Comparison of ENCODE assay signal across 9 cellular contexts in the genomic region with DNA sequence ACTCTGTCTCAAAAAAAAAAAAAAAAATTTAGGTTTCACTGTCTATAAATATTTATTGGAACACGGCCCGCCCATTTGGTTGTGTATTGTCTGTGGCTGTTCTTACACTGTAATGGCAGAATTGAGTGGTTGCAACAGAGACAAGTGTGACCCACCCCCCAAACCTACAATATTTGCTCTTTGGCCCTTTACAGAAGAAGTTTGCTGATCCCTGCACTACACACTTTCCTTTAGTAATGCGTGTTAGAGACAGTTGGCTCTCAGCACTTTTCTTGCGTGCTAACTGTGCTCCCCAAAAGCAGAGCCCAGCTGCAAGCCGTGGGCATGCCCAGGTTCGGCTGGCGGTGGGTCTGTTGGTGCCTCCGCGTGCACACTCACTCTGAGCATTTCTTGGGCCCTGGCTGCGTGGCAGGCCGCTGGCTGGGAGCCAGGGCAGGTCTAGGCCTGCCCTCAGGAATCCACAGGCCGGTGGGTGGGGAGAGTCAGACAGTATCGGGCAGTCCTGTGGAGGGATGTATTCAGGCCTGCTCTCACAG.
DNase-seq lines count a peak whose midpoint lies in the region; ATAC-seq and TF ChIP-seq lines count a peak whose summit lies in the region.
"Had no signal": no experiment of that assay in that cellular context is flagged by ENCODE, and none has a peak within 500 bp of the region (broad histone marks: within the 10 kb centered on the region; RNA-seq: fewer than 3 reads in every experiment).

No MANE protein-coding gene starts in this region.

- CTCF ChIA-PET in activated B cell treated with CpG ODN at 0.5 μM for 24 hours (lab: Charles Lee): interaction anchor here (0.9 to 2.0 kb wide), 7 partner anchors 24 to 115 kb away, joined by 3 to 9 read pairs (median 4); a partner anchor contains a TSS

- ATAC-seq in HG03342 (IDR thresholded peaks at IDR 0.05; ENCODE audit: unreplicated experiment) (peak; percentile 38), activated B cell treated with CpG ODN at 0.5 μM for 24 hours (ENCODE audit: low read depth) (peak; percentile 3), sciatic nerve (peak; percentile 45), HG03565 (IDR thresholded peaks at IDR 0.05; ENCODE audit: unreplicated experiment) (no peak)
- ATAC-seq in activated T-helper 17 cell treated with anti-CD3 and anti-CD28 coated beads, Interleukin-2, amount 50 U/mL, for 72 hours (replicated peaks): no peak

- peak overlapping the region; percentile 60 for H3K4me3 Mint-ChIP-seq in activated B cell treated with CpG ODN at 0.5 μM for 24 hours
- H3K4me3 Mint-ChIP-seq in activated T-helper 17 cell treated with anti-CD3 and anti-CD28 coated beads, Interleukin-2, amount 50 U/mL, for 72 hours: no peak overlapping the region
- H3K4me3 Mint-ChIP-seq: activated CD4-positive, alpha-beta T cell treated with anti-CD3 and anti-CD28 coated beads, Interleukin-2, amount 10 ng/mL, durations not matched to agents 7 days and 5 days had no signal

- H3K36me3 Mint-ChIP-seq in activated B cell treated with CpG ODN at 0.5 μM for 24 hours (ENCODE audit: low read depth): peaks cover 19% of the 10 kb centered on the region
- no peaks in the 10 kb centered on the region for H3K36me3 Mint-ChIP-seq in activated T-helper 17 cell treated with anti-CD3 and anti-CD28 coated beads, Interleukin-2, amount 50 U/mL, for 72 hours (ENCODE audit: low read depth)

- TF ChIP-seq CTCF in activated B cell treated with CpG ODN at 0.5 μM for 24 hours (IDR thresholded peaks at IDR 0.05) (no peak), BE2C (IDR thresholded peaks at IDR 0.05; ENCODE audit: low read depth, low read length) (no peak)

- POLR2A ChIA-PET in activated B cell treated with CpG ODN at 0.5 μM for 24 hours (lab: Charles Lee): interaction anchor here (0.5 to 6.7 kb wide), 19 partner anchors 17 to 881 kb away, joined by 3 to 106 read pairs (median 6); a partner anchor contains a TSS

- no peaks in the 10 kb centered on the region for H3K27me3 ChIP-seq in BE2C

- no peaks in the 10 kb centered on the region for H3K36me3 ChIP-seq in BE2C

- peaks cover 95% of the 10 kb centered on the region for H3K4me1 Mint-ChIP-seq in activated B cell treated with CpG ODN at 0.5 μM for 24 hours
- H3K4me1 Mint-ChIP-seq in activated T-helper 17 cell treated with anti-CD3 and anti-CD28 coated beads, Interleukin-2, amount 50 U/mL, for 72 hours: peaks cover 3% of the 10 kb centered on the region
- H3K4me1 Mint-ChIP-seq: activated CD4-positive, alpha-beta T cell treated with anti-CD3 and anti-CD28 coated beads, Interleukin-2, amount 10 ng/mL, durations not matched to agents 7 days and 5 days had no signal

- no peaks in the 10 kb centered on the region for H3K4me1 ChIP-seq in BE2C

- DNase-seq in activated B cell treated with CpG ODN at 0.5 μM for 24 hours (no peak), sciatic nerve (ENCODE audit: low spot score) (peak; percentile 28), BE2C (no peak)
- no peak for DNase-seq in stimulated activated CD4-positive, alpha-beta T cell treated with anti-CD3 and anti-CD28 coated beads, Interleukin-4, amount 100 ng/mL, for 1 hour
- DNase-seq: activated CD4-positive, alpha-beta T cell treated with anti-CD3 and anti-CD28 coated beads, Interleukin-2, amount 10 ng/mL, durations not matched to agents 7 days and 5 days had no signal

- TF ChIP-seq POLR2A in GM18951 (IDR thresholded peaks at IDR 0.05; ENCODE audit: extremely low read depth, insufficient read depth, insufficient read length): peak; percentile 32

- no peak overlapping the region for H3K4me3 ChIP-seq in BE2C (ENCODE audit: low read depth, low read length)

- no peaks in the 10 kb centered on the region for H3K9me3 ChIP-seq in BE2C

- in situ Hi-C loops in GM18951 (cut with MboI; ENCODE audit: low sequenced_read_pairs, unreplicated experiment): loop anchor here (5.0 kb wide), 1 partner anchor 67 kb away; no protein-coding TSS in a partner anchor

- no peaks in the 10 kb centered on the region for H3K27me3 Mint-ChIP-seq in activated B cell treated with CpG ODN at 0.5 μM for 24 hours
- H3K27me3 Mint-ChIP-seq in activated T-helper 17 cell treated with anti-CD3 and anti-CD28 coated beads, Interleukin-2, amount 50 U/mL, for 72 hours: no peaks in the 10 kb centered on the region
- H3K27me3 Mint-ChIP-seq: activated CD4-positive, alpha-beta T cell treated with anti-CD3 and anti-CD28 coated beads, Interleukin-2, amount 10 ng/mL, durations not matched to agents 7 days and 5 days had no signal

- intact Hi-C loops in activated B cell treated with CpG ODN at 0.5 μM for 24 hours (cut with micrococcal nuclease): loop anchor here (1.0 to 2.0 kb wide), 6 partner anchors 17 to 72 kb away; a partner anchor contains a TSS
- intact Hi-C loops in sciatic nerve (cut with DNase I): no loop called here

- no peaks in the 10 kb centered on the region for H3K9me3 Mint-ChIP-seq in activated B cell treated with CpG ODN at 0.5 μM for 24 hours
- no peaks in the 10 kb centered on the region for H3K9me3 Mint-ChIP-seq in activated T-helper 17 cell treated with anti-CD3 and anti-CD28 coated beads, Interleukin-2, amount 50 U/mL, for 72 hours
- H3K9me3 Mint-ChIP-seq: activated CD4-positive, alpha-beta T cell treated with anti-CD3 and anti-CD28 coated beads, Interleukin-2, amount 10 ng/mL, durations not matched to agents 7 days and 5 days had no signal

- peak overlapping the region; percentile 90 for H3K27ac Mint-ChIP-seq in activated B cell treated with CpG ODN at 0.5 μM for 24 hours
- no peak overlapping the region for H3K27ac Mint-ChIP-seq in activated T-helper 17 cell treated with anti-CD3 and anti-CD28 coated beads, Interleukin-2, amount 50 U/mL, for 72 hours
- H3K27ac Mint-ChIP-seq: activated CD4-positive, alpha-beta T cell treated with anti-CD3 and anti-CD28 coated beads, Interleukin-2, amount 10 ng/mL, durations not matched to agents 7 days and 5 days had no signal

Comparison
In these comparisons a context has a peak if more than half of its experiments do, and no peak if none do; other contexts are left out.
1. ATAC-seq: peak in HG03342 (single experiment), activated B cell treated with CpG ODN at 0.5 μM for 24 hours (single experiment) and sciatic nerve (single experiment); none in activated T-helper 17 cell treated with anti-CD3 and anti-CD28 coated beads, Interleukin-2, amount 50 U/mL, for 72 hours (single experiment) and HG03565 (single experiment).